Comparison of ENCODE assay signal across 13 cellular contexts in genomic region chr5:54360089-54360488, GRCh38. TPM values are rescaled to one million over a fixed set of nuclear protein-coding genes. Genes with fewer than 3 reads are reported as not detected.
DNase-seq lines count a peak whose midpoint lies in the region; ATAC-seq, FAIRE-seq and TF ChIP-seq lines count a peak whose summit lies in the region.
"Had no signal": no experiment of that assay in that cellular context is flagged by ENCODE, and none has a peak within 500 bp of the region (broad histone marks: within the 10 kb centered on the region; RNA-seq: fewer than 3 reads in every experiment).

No MANE protein-coding gene starts in this region.

- DNase-seq in EH (ENCODE audit: low read depth) (peak; percentile 85), Panc1 (ENCODE audit: low read depth, low spot score) (no peak), fibroblast of mammary gland (ENCODE audit: low read depth) (peak; percentile 62), mucosa of gallbladder (ENCODE audit: low spot score) (peak; percentile 42), D721Med (ENCODE audit: insufficient read length, low spot score) (no peak), GDM1 (lab: John Stamatoyannopoulos, UW) (no peak)
- DNase-seq in activated effector memory CD4-positive, alpha-beta T cell treated with anti-CD3 and anti-CD28 coated beads, Interleukin-2, amount 50 U/mL, for 16 hours, result no peak
- DNase-seq: activated CD8-positive, alpha-beta memory T cell treated with anti-CD3 and anti-CD28 coated beads, Interleukin-2, amount 50 U/mL, for 4 hours; CD4-positive, CD25-positive, alpha-beta regulatory T cell; NCI-H526; nephron progenitor cell had no signal

- no peaks in the 10 kb centered on the region for H3K4me1 ChIP-seq in Panc1 (ENCODE audit: control insufficient read depth, insufficient read depth, low read length)

- intact Hi-C loops in Panc1 (cut with micrococcal nuclease; ENCODE audit: unreplicated experiment), result no loop called here

- FAIRE-seq in D721Med (lab: Jason Lieb, UNC), result no peak

- BruUV-seq in Panc1 (replicated peaks; lab: Mats Ljungman, UMichigan), result no TSS peak

- ATAC-seq in Panc1 (peak; percentile 48; the same call in 1 of the 2 replicates), GM21367 (IDR thresholded peaks at IDR 0.05; ENCODE audit: unreplicated experiment) (no peak)
- ATAC-seq: body of pancreas had no signal

- no peak overlapping the region for H3K27ac ChIP-seq in Panc1 (ENCODE audit: low read length)

- H3K4me3 ChIP-seq in Panc1 (ENCODE audit: low read depth in 2 of 2, low read length in 2 of 2), result no peak overlapping the region
- H3K4me3 ChIP-seq in fibroblast of mammary gland (ENCODE audit: control insufficient read depth, low read depth, low read length), result no peak overlapping the region
- H3K4me3 ChIP-seq: body of pancreas had no signal

- TF ChIP-seq CTCF in Panc1 (IDR thresholded peaks at IDR 0.05), result no peak
- TF ChIP-seq CTCF in fibroblast of mammary gland (conservative IDR thresholded peaks at IDR 0.05; ENCODE audit: control insufficient read depth, insufficient read depth, low read depth, low read length), result no peak
- no peak for TF ChIP-seq CTCF in D721Med (IDR thresholded peaks at IDR 0.05; ENCODE audit: insufficient read depth, missing control alignments)

- no peaks in the 10 kb centered on the region for H3K9me3 ChIP-seq in Panc1 (ENCODE audit: control insufficient read depth, insufficient read depth, low read depth, low read length)
- H3K9me3 ChIP-seq: body of pancreas had no signal

- POLR2A ChIA-PET in Panc1 (lab: Charles Lee), result no interaction called here

- in situ Hi-C loops in Panc1 (cut with HindIII; ENCODE audit: low pct_unique_long_range_greater_than_20kb, low sequenced_read_pairs), result no loop called here

- no peaks in the 10 kb centered on the region; the same call in 1 of the 2 replicates for H3K27me3 ChIP-seq in Panc1 (ENCODE audit: control insufficient read depth, insufficient read depth, low read length)
- H3K27me3 ChIP-seq: body of pancreas had no signal

- CTCF ChIA-PET in Panc1 (lab: Charles Lee), result no interaction called here

- no peaks in the 10 kb centered on the region; the same call in 1 of the 2 replicates for H3K36me3 ChIP-seq in Panc1 (ENCODE audit: control insufficient read depth, insufficient read depth, low read length)

RNA-seq across cellular contexts. Expression of gene ARL15, which starts 49.7 kb away (rescaled TPM):
- total RNA-seq in Panc1 (2021; ENCODE audit: unreplicated experiment) (16.5 TPM), mucosa of gallbladder (30.8 TPM)
- 4.9 TPM for polyA plus RNA-seq in Panc1 (2012; ENCODE audit: insufficient read length)

Comparison
In these comparisons a context has a peak if more than half of its experiments do, and no peak if none do; other contexts are left out.
1. DNase-seq: peak in EH (single experiment), fibroblast of mammary gland (single experiment) and mucosa of gallbladder (single experiment); none in Panc1 (single experiment), activated effector memory CD4-positive, alpha-beta T cell treated with anti-CD3 and anti-CD28 coated beads, Interleukin-2, amount 50 U/mL, for 16 hours (single experiment), D721Med (single experiment) and GDM1 (single experiment).